ENCODE assay signal across 1 cellular context in the genomic region with DNA sequence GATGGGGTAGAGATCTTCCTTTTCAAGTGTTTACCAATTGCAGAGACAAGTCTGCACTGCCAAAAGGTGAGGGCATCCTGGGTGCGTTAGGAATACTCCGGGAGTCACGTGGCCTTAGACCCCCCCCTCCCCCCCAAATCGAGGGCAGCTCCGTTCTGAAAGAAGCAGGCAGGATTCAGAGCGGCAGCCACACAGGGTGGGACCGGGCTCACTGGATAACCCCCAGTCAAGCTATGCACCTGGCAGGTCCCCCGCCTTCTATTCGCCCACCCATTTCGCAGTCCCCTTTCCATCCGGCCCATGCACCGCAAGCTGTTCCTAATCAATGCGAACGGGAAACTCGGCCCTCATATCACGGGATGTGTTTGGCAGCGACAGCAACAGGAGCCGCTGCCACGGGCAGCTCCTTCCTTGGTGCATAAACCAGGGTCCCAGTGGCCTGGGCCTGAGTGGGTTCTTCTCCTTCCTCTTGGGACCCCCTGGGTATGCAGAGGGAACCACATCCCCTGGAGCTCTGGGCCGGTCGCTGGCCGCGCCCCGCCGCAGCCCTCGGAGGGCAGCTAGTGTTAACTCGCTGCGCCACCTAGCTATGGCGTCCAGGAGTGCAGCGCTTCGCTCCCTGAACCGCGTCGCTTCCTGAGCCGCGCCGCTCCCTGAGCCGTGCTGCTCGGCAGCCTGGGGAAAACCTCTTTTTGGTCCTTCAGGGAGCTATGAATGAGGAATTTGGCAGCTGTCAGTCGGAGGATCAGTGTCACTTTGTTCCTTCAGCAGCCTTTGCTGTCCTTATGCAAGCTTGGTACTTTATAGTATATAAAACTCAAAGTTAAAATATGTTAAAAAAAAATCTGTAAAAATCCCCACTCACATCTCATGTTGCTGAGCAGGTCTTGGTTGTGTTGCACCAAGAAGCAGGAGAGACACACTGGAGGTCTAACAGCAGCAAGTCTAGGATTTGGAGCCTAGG.
A peak's percentile ranks its signal among the peaks of the same experiment; 100 is the strongest.
TF ChIP-seq lines count a peak whose summit lies in the region.

No MANE protein-coding gene starts in this region.

TF ChIP-seq in HepG2, 621 proteins besides CTCF, POLR2A, EP300 and RAD21 (continues in another document):
- TF ChIP-seq ZNF773 (CRISPR knock-in tag; IDR thresholded peaks at IDR 0.05; ENCODE audit: borderline replicate concordance) = no peak
- TF ChIP-seq IKZF1 (IDR thresholded peaks at IDR 0.05) = no peak
- no peak for TF ChIP-seq ZFP36 (IDR thresholded peaks at IDR 0.05; ENCODE audit: borderline replicate concordance, low read depth, low read length, partially characterized antibody)
- TF ChIP-seq, protein P1, sequence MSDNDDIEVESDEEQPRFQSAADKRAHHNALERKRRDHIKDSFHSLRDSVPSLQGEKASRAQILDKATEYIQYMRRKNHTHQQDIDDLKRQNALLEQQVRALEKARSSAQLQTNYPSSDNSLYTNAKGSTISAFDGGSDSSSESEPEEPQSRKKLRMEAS (IDR thresholded peaks at IDR 0.05) = peak; percentile 35; the same call in 1 of the 2 replicates
- TF ChIP-seq, protein P2, sequence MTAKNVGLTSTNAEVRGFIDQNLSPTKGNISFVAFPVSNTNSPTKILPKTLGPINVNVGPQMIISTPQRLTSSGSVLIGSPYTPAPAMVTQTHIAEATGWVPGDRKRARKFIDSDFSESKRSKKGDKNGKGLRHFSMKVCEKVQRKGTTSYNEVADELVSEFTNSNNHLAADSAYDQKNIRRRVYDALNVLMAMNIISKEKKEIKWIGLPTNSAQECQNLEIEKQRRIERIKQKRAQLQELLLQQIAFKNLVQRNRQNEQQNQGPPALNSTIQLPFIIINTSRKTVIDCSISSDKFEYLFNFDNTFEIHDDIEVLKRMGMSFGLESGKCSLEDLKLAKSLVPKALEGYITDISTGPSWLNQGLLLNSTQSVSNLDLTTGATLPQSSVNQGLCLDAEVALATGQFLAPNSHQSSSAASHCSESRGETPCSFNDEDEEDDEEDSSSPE (CRISPR knock-in tag; IDR thresholded peaks at IDR 0.05) = peak; percentile 55; the same call in 1 of the 2 replicates
- no peak for TF ChIP-seq ZNF367 (CRISPR knock-in tag; IDR thresholded peaks at IDR 0.05; ENCODE audit: borderline replicate concordance)
- TF ChIP-seq ZBTB7B (CRISPR knock-in tag; IDR thresholded peaks at IDR 0.05) = peak; percentile 62
- TF ChIP-seq NFATC3 (CRISPR knock-in tag; IDR thresholded peaks at IDR 0.05) = no peak
- no peak for TF ChIP-seq NBN (conservative IDR thresholded peaks at IDR 0.05)
- TF ChIP-seq NFYC (CRISPR knock-in tag; IDR thresholded peaks at IDR 0.05) = no peak
- no peak for TF ChIP-seq ZNF607 (CRISPR knock-in tag; IDR thresholded peaks at IDR 0.05; ENCODE audit: borderline replicate concordance)
- TF ChIP-seq, protein P3, sequence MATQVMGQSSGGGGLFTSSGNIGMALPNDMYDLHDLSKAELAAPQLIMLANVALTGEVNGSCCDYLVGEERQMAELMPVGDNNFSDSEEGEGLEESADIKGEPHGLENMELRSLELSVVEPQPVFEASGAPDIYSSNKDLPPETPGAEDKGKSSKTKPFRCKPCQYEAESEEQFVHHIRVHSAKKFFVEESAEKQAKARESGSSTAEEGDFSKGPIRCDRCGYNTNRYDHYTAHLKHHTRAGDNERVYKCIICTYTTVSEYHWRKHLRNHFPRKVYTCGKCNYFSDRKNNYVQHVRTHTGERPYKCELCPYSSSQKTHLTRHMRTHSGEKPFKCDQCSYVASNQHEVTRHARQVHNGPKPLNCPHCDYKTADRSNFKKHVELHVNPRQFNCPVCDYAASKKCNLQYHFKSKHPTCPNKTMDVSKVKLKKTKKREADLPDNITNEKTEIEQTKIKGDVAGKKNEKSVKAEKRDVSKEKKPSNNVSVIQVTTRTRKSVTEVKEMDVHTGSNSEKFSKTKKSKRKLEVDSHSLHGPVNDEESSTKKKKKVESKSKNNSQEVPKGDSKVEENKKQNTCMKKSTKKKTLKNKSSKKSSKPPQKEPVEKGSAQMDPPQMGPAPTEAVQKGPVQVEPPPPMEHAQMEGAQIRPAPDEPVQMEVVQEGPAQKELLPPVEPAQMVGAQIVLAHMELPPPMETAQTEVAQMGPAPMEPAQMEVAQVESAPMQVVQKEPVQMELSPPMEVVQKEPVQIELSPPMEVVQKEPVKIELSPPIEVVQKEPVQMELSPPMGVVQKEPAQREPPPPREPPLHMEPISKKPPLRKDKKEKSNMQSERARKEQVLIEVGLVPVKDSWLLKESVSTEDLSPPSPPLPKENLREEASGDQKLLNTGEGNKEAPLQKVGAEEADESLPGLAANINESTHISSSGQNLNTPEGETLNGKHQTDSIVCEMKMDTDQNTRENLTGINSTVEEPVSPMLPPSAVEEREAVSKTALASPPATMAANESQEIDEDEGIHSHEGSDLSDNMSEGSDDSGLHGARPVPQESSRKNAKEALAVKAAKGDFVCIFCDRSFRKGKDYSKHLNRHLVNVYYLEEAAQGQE (IDR thresholded peaks at IDR 0.05; ENCODE audit: borderline replicate concordance in 1 of 2, low read depth in 1 of 2, low read length in 2 of 2) = no peak
- peak; percentile 62 for TF ChIP-seq FOSL2 (CRISPR knock-in tag; IDR thresholded peaks at IDR 0.05)
- no peak for TF ChIP-seq CCAR2 (optimal IDR thresholded peaks at IDR 0.05; ENCODE audit: low read depth, low read length)
- TF ChIP-seq RORA (CRISPR knock-in tag; IDR thresholded peaks at IDR 0.05) = no peak
- no peak for TF ChIP-seq MTF2 (CRISPR knock-in tag; IDR thresholded peaks at IDR 0.05; ENCODE audit: borderline replicate concordance)
- no peak for TF ChIP-seq JUNB (CRISPR knock-in tag; IDR thresholded peaks at IDR 0.05; ENCODE audit: borderline replicate concordance)
- 0 out of 2 replicates have a peak, but pooled peaks have one; percentile 48 for TF ChIP-seq ARNTL (CRISPR knock-in tag; IDR thresholded peaks at IDR 0.05)
- TF ChIP-seq ZNF24 (IDR thresholded peaks at IDR 0.05) = no peak
- no peak for TF ChIP-seq ASH2L (IDR thresholded peaks at IDR 0.05; ENCODE audit: insufficient read length, low read depth, low read length)
- TF ChIP-seq, protein P4, sequence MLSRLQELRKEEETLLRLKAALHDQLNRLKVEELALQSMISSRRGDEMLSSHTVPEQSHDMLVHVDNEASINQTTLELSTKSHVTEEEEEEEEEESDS (CRISPR knock-in tag; IDR thresholded peaks at IDR 0.05; ENCODE audit: borderline replicate concordance) = no peak
- TF ChIP-seq NONO (IDR thresholded peaks at IDR 0.05) = no peak
- TF ChIP-seq NONO (CRISPR knock-in tag; conservative IDR thresholded peaks at IDR 0.05) = peak; percentile 80
- TF ChIP-seq EEA1 (CRISPR knock-in tag; IDR thresholded peaks at IDR 0.05; ENCODE audit: borderline replicate concordance) = no peak
- TF ChIP-seq, protein P5, sequence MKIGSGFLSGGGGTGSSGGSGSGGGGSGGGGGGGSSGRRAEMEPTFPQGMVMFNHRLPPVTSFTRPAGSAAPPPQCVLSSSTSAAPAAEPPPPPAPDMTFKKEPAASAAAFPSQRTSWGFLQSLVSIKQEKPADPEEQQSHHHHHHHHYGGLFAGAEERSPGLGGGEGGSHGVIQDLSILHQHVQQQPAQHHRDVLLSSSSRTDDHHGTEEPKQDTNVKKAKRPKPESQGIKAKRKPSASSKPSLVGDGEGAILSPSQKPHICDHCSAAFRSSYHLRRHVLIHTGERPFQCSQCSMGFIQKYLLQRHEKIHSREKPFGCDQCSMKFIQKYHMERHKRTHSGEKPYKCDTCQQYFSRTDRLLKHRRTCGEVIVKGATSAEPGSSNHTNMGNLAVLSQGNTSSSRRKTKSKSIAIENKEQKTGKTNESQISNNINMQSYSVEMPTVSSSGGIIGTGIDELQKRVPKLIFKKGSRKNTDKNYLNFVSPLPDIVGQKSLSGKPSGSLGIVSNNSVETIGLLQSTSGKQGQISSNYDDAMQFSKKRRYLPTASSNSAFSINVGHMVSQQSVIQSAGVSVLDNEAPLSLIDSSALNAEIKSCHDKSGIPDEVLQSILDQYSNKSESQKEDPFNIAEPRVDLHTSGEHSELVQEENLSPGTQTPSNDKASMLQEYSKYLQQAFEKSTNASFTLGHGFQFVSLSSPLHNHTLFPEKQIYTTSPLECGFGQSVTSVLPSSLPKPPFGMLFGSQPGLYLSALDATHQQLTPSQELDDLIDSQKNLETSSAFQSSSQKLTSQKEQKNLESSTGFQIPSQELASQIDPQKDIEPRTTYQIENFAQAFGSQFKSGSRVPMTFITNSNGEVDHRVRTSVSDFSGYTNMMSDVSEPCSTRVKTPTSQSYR (CRISPR knock-in tag; IDR thresholded peaks at IDR 0.05; ENCODE audit: borderline replicate concordance) = no peak
- TF ChIP-seq ZBTB38 (CRISPR knock-in tag; IDR thresholded peaks at IDR 0.05) = peak; percentile 86; the same call in 1 of the 2 replicates
- TF ChIP-seq KDM5A (IDR thresholded peaks at IDR 0.05; ENCODE audit: borderline replicate concordance, low read length) = no peak; the same call in 1 of the 2 replicates
- TF ChIP-seq FLYWCH1 (CRISPR knock-in tag; IDR thresholded peaks at IDR 0.05) = no peak
- 0 out of 2 replicates have a peak, but pooled peaks have one; percentile 26 for TF ChIP-seq RBAK (CRISPR knock-in tag; IDR thresholded peaks at IDR 0.05)
- TF ChIP-seq, protein P6, sequence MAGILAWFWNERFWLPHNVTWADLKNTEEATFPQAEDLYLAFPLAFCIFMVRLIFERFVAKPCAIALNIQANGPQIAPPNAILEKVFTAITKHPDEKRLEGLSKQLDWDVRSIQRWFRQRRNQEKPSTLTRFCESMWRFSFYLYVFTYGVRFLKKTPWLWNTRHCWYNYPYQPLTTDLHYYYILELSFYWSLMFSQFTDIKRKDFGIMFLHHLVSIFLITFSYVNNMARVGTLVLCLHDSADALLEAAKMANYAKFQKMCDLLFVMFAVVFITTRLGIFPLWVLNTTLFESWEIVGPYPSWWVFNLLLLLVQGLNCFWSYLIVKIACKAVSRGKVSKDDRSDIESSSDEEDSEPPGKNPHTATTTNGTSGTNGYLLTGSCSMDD (CRISPR knock-in tag; IDR thresholded peaks at IDR 0.05) = peak; percentile 76; the same call in 1 of the 2 replicates
- no peak for TF ChIP-seq NR2F1 (CRISPR knock-in tag; IDR thresholded peaks at IDR 0.05)
- TF ChIP-seq PLRG1 (conservative IDR thresholded peaks at IDR 0.05) = no peak
- no peak for TF ChIP-seq ATAD3A (CRISPR knock-in tag; IDR thresholded peaks at IDR 0.05)
- TF ChIP-seq NR1H2 (CRISPR knock-in tag; IDR thresholded peaks at IDR 0.05; ENCODE audit: borderline replicate concordance, low read depth) = no peak
- no peak for TF ChIP-seq MBNL3 (CRISPR knock-in tag; conservative IDR thresholded peaks at IDR 0.05)
- TF ChIP-seq ZNF672 (CRISPR knock-in tag; IDR thresholded peaks at IDR 0.05) = no peak
- TF ChIP-seq KDM3A (CRISPR knock-in tag; IDR thresholded peaks at IDR 0.05; ENCODE audit: low read depth) = peak; percentile 85; the same call in 1 of the 2 replicates
- TF ChIP-seq ZNF737 (CRISPR knock-in tag; IDR thresholded peaks at IDR 0.05; ENCODE audit: borderline replicate concordance) = no peak
- no peak for TF ChIP-seq SRSF1 (optimal IDR thresholded peaks at IDR 0.05; ENCODE audit: low read depth, low read length)
- TF ChIP-seq SALL2 (CRISPR knock-in tag; IDR thresholded peaks at IDR 0.05) = peak; percentile 50
- no peak for TF ChIP-seq PAWR (CRISPR knock-in tag; IDR thresholded peaks at IDR 0.05; ENCODE audit: borderline replicate concordance)
- TF ChIP-seq THYN1 (CRISPR knock-in tag; IDR thresholded peaks at IDR 0.05; ENCODE audit: borderline replicate concordance, low read depth) = no peak
- TF ChIP-seq, protein P7, sequence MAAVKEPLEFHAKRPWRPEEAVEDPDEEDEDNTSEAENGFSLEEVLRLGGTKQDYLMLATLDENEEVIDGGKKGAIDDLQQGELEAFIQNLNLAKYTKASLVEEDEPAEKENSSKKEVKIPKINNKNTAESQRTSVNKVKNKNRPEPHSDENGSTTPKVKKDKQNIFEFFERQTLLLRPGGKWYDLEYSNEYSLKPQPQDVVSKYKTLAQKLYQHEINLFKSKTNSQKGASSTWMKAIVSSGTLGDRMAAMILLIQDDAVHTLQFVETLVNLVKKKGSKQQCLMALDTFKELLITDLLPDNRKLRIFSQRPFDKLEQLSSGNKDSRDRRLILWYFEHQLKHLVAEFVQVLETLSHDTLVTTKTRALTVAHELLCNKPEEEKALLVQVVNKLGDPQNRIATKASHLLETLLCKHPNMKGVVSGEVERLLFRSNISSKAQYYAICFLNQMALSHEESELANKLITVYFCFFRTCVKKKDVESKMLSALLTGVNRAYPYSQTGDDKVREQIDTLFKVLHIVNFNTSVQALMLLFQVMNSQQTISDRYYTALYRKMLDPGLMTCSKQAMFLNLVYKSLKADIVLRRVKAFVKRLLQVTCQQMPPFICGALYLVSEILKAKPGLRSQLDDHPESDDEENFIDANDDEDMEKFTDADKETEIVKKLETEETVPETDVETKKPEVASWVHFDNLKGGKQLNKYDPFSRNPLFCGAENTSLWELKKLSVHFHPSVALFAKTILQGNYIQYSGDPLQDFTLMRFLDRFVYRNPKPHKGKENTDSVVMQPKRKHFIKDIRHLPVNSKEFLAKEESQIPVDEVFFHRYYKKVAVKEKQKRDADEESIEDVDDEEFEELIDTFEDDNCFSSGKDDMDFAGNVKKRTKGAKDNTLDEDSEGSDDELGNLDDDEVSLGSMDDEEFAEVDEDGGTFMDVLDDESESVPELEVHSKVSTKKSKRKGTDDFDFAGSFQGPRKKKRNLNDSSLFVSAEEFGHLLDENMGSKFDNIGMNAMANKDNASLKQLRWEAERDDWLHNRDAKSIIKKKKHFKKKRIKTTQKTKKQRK (IDR thresholded peaks at IDR 0.05; ENCODE audit: low read length) = no peak
- no peak for TF ChIP-seq ZKSCAN8 (CRISPR knock-in tag; IDR thresholded peaks at IDR 0.05; ENCODE audit: borderline replicate concordance)
- no peak for TF ChIP-seq NFE2L1 (CRISPR knock-in tag; IDR thresholded peaks at IDR 0.05; ENCODE audit: borderline replicate concordance)
- no peak for TF ChIP-seq ZNF510 (CRISPR knock-in tag; IDR thresholded peaks at IDR 0.05; ENCODE audit: low read depth)
- no peak for TF ChIP-seq ZNF12 (CRISPR knock-in tag; IDR thresholded peaks at IDR 0.05)
- no peak for TF ChIP-seq ZSCAN30 (CRISPR knock-in tag; IDR thresholded peaks at IDR 0.05)
- TF ChIP-seq YEATS2 (CRISPR knock-in tag; IDR thresholded peaks at IDR 0.05; ENCODE audit: borderline replicate concordance) = no peak
- 0 out of 2 replicates have a peak, but pooled peaks have one; percentile 17 for TF ChIP-seq NFIC (IDR thresholded peaks at IDR 0.05; ENCODE audit: low read length)
- no peak for TF ChIP-seq SYNCRIP (IDR thresholded peaks at IDR 0.05; ENCODE audit: insufficient read depth, low read depth, low read length)
- TF ChIP-seq, protein P8, sequence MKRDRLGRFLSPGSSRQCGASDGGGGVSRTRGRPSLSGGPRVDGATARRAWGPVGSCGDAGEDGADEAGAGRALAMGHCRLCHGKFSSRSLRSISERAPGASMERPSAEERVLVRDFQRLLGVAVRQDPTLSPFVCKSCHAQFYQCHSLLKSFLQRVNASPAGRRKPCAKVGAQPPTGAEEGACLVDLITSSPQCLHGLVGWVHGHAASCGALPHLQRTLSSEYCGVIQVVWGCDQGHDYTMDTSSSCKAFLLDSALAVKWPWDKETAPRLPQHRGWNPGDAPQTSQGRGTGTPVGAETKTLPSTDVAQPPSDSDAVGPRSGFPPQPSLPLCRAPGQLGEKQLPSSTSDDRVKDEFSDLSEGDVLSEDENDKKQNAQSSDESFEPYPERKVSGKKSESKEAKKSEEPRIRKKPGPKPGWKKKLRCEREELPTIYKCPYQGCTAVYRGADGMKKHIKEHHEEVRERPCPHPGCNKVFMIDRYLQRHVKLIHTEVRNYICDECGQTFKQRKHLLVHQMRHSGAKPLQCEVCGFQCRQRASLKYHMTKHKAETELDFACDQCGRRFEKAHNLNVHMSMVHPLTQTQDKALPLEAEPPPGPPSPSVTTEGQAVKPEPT (CRISPR knock-in tag; IDR thresholded peaks at IDR 0.05; ENCODE audit: low read depth) = no peak
- TF ChIP-seq, protein P9, sequence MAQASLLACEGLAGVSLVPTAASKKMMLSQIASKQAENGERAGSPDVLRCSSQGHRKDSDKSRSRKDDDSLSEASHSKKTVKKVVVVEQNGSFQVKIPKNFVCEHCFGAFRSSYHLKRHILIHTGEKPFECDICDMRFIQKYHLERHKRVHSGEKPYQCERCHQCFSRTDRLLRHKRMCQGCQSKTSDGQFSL (CRISPR knock-in tag; IDR thresholded peaks at IDR 0.05) = no peak
